In the genomic region with DNA sequence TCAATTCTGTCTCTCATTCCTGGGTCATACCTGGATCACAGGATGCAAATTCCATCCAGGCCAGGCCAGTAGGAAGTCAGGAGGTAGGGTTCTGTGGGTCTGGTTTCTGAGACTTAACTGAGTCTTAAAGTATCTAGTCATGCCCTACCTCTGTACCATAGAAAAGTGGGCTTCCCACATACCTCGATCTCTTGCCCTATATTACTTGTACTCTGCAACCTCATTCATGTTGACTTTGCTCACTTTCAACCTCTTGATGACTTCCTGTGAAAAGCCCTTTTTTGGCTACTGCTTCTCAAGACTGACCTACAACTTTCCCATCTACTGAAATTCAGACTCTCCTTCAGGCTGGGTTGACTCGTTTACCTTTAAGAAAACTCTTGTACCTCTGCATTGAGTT, we compare ENCODE assay signal across 24 cellular contexts.
DNase-seq lines count a peak whose midpoint lies in the region; ATAC-seq and TF ChIP-seq lines count a peak whose summit lies in the region.
"Had no signal": no experiment of that assay in that cellular context is flagged by ENCODE, and none has a peak within 500 bp of the region (broad histone marks: within the 10 kb centered on the region; RNA-seq: fewer than 3 reads in every experiment).

No MANE protein-coding gene starts in this region.

- no peaks in the 10 kb centered on the region for H3K36me3 ChIP-seq in endodermal cell (ENCODE audit: control insufficient read depth, insufficient read depth, low read length)
- no peaks in the 10 kb centered on the region for H3K36me3 ChIP-seq in neuronal stem cell (replicated peaks in 1 of 2; ENCODE audit: control insufficient read depth in 2 of 2, insufficient read depth in 2 of 2, low read length in 2 of 2)
- H3K36me3 ChIP-seq: BE2C had no signal

- H2BK15ac ChIP-seq in neuronal stem cell (ENCODE audit: low read length), result no peak overlapping the region

- no peak overlapping the region for H3K14ac ChIP-seq in neuronal stem cell (ENCODE audit: low read length)

- no peak overlapping the region for H3K4me2 ChIP-seq in neuronal stem cell (ENCODE audit: insufficient read depth, low read length, poor library complexity, severe bottlenecking)
- H3K4me2 ChIP-seq: BLaER1 had no signal

- H3K9me3 ChIP-seq in endodermal cell (ENCODE audit: control insufficient read depth, low read length) (no peaks in the 10 kb centered on the region), neuronal stem cell (replicated peaks in 1 of 2; ENCODE audit: control insufficient read depth in 2 of 2, insufficient read depth in 1 of 2, low read depth in 1 of 2, low read length in 2 of 2) (no peaks in the 10 kb centered on the region)
- H3K9me3 ChIP-seq: BE2C, BLaER1 had no signal

- H4K8ac ChIP-seq in neuronal stem cell (ENCODE audit: low read depth, low read length), result no peak overlapping the region

- H3K18ac ChIP-seq in neuronal stem cell (ENCODE audit: low read length), result no peak overlapping the region

- no peaks in the 10 kb centered on the region for H3K79me1 ChIP-seq in neuronal stem cell (ENCODE audit: low read depth, low read length)

- H2AFZ ChIP-seq in neuronal stem cell (ENCODE audit: low read length), result no peak overlapping the region

- H2BK5ac ChIP-seq in neuronal stem cell (ENCODE audit: low read length), result no peak overlapping the region

- no peak overlapping the region for H3K27ac Mint-ChIP-seq in activated T-helper 17 cell treated with anti-CD3 and anti-CD28 coated beads, Interleukin-2, amount 50 U/mL, for 72 hours
- H3K27ac Mint-ChIP-seq in endodermal cell, result peak overlapping the region; percentile 23
- H3K27ac Mint-ChIP-seq in stimulated activated effector memory CD8-positive, alpha-beta T cell treated with anti-CD3 and anti-CD28 coated beads, Interleukin-12 subunit alpha, Interleukin-12 subunit beta, amount 100 ng/mL, for 72 hours, result no peak overlapping the region
- H3K27ac Mint-ChIP-seq: CD14-positive monocyte; CD4-positive, alpha-beta memory T cell; CD4-positive, CD25-positive, alpha-beta regulatory T cell; CD8-positive, alpha-beta memory T cell had no signal

- no peaks in the 10 kb centered on the region for H3K4me1 Mint-ChIP-seq in activated T-helper 17 cell treated with anti-CD3 and anti-CD28 coated beads, Interleukin-2, amount 50 U/mL, for 72 hours
- H3K4me1 Mint-ChIP-seq in endodermal cell, result peaks cover 53% of the 10 kb centered on the region
- no peaks in the 10 kb centered on the region for H3K4me1 Mint-ChIP-seq in stimulated activated effector memory CD8-positive, alpha-beta T cell treated with anti-CD3 and anti-CD28 coated beads, Interleukin-12 subunit alpha, Interleukin-12 subunit beta, amount 100 ng/mL, for 72 hours
- H3K4me1 Mint-ChIP-seq: CD14-positive monocyte; CD4-positive, alpha-beta memory T cell; CD4-positive, CD25-positive, alpha-beta regulatory T cell; CD8-positive, alpha-beta memory T cell had no signal

- no peak overlapping the region for H3K4me3 Mint-ChIP-seq in activated T-helper 17 cell treated with anti-CD3 and anti-CD28 coated beads, Interleukin-2, amount 50 U/mL, for 72 hours
- no peak overlapping the region for H3K4me3 Mint-ChIP-seq in endodermal cell
- no peak overlapping the region for H3K4me3 Mint-ChIP-seq in stimulated activated effector memory CD8-positive, alpha-beta T cell treated with anti-CD3 and anti-CD28 coated beads, Interleukin-12 subunit alpha, Interleukin-12 subunit beta, amount 100 ng/mL, for 72 hours
- H3K4me3 Mint-ChIP-seq: CD14-positive monocyte; CD4-positive, alpha-beta memory T cell; CD4-positive, CD25-positive, alpha-beta regulatory T cell had no signal

- no peak overlapping the region for H4K91ac ChIP-seq in neuronal stem cell (ENCODE audit: low read depth, low read length, poor library complexity)

- no peak overlapping the region for H2AK5ac ChIP-seq in neuronal stem cell (ENCODE audit: low read depth, low read length)

- H3K27ac ChIP-seq in endodermal cell (ENCODE audit: low read depth, low read length) (no peak overlapping the region), neuronal stem cell (replicated peaks; ENCODE audit: low read length) (no peak overlapping the region)
- H3K27ac ChIP-seq: BLaER1 had no signal

- ATAC-seq in GM18868 (IDR thresholded peaks at IDR 0.05; ENCODE audit: unreplicated experiment), result peak; percentile 63
- peak; percentile 29 for ATAC-seq in activated T-helper 17 cell treated with anti-CD3 and anti-CD28 coated beads, Interleukin-2, amount 50 U/mL, for 72 hours (replicated peaks)
- ATAC-seq in stimulated activated effector memory CD8-positive, alpha-beta T cell treated with anti-CD3 and anti-CD28 coated beads, Interleukin-12 subunit alpha, Interleukin-12 subunit beta, amount 100 ng/mL, for 72 hours, result peak; percentile 56

- H3K4ac ChIP-seq in neuronal stem cell (ENCODE audit: low read length), result no peak overlapping the region

- no peak for TF ChIP-seq CTCF in endodermal cell (conservative IDR thresholded peaks at IDR 0.05)

- WGBS in endodermal cell (ENCODE audit: insufficient coverage in 1 of 2, insufficient read length in 1 of 2), 2 experiments, result 90 to 93% methylated on average over 2 of the region's 2 CpGs
- no CpG with 5 or more reads among the region's 2 CpGs for WGBS in neuronal stem cell (ENCODE audit: extremely low coverage in 2 of 2, insufficient read length in 2 of 2, insufficient replicate concordance in 1 of 2), 2 donors

- no peaks in the 10 kb centered on the region for H3K36me3 Mint-ChIP-seq in activated T-helper 17 cell treated with anti-CD3 and anti-CD28 coated beads, Interleukin-2, amount 50 U/mL, for 72 hours (ENCODE audit: low read depth)
- H3K36me3 Mint-ChIP-seq in endodermal cell (ENCODE audit: low read depth), result peaks cover 2% of the 10 kb centered on the region
- no peaks in the 10 kb centered on the region for H3K36me3 Mint-ChIP-seq in stimulated activated effector memory CD8-positive, alpha-beta T cell treated with anti-CD3 and anti-CD28 coated beads, Interleukin-12 subunit alpha, Interleukin-12 subunit beta, amount 100 ng/mL, for 72 hours
- H3K36me3 Mint-ChIP-seq: CD14-positive monocyte; CD4-positive, CD25-positive, alpha-beta regulatory T cell; CD8-positive, alpha-beta memory T cell had no signal

- H3K9ac ChIP-seq in endodermal cell (ENCODE audit: extremely low read depth, low read length, poor library complexity, severe bottlenecking) (no peak overlapping the region), neuronal stem cell (ENCODE audit: low read depth, low read length, poor library complexity) (no peak overlapping the region)
- H3K9ac ChIP-seq: BLaER1 had no signal

- H2BK120ac ChIP-seq in neuronal stem cell (ENCODE audit: low read depth, low read length), result no peak overlapping the region

- H3K23ac ChIP-seq in neuronal stem cell (ENCODE audit: low read depth, low read length, poor library complexity), result no peak overlapping the region

- DNase-seq in endodermal cell, result no peak
- DNase-seq in stimulated activated effector memory CD8-positive, alpha-beta T cell treated with anti-CD3 and anti-CD28 coated beads, Interleukin-12 subunit alpha, Interleukin-12 subunit beta, amount 100 ng/mL, for 72 hours (ENCODE audit: low spot score in 2 of 2), result no peak
- DNase-seq in neuronal stem cell (ENCODE audit: low spot score), result no peak
- no peak for DNase-seq in NCI-H2227 (lab: John Stamatoyannopoulos, UW; ENCODE audit: unreplicated experiment)
- DNase-seq in RPMI8226, result no peak
- DNase-seq: 8988T; ACHN; BE2C; C1 segment of cervical spinal cord; CD4-positive, alpha-beta memory T cell; CD4-positive, CD25-positive, alpha-beta regulatory T cell; CD8-positive, alpha-beta memory T cell; COR-L47; DMS 273 treated with DMSO at 0.1 percent for 48 hours; DMS153; DMS53; DMS79; DND-41; EL; GDM1 had no signal

- H3K4me3 ChIP-seq in endodermal cell (ENCODE audit: low read length) (no peak overlapping the region), neuronal stem cell (ENCODE audit: low read length in 2 of 2) (no peak overlapping the region)
- H3K4me3 ChIP-seq: BLaER1 had no signal

- no peaks in the 10 kb centered on the region for H3K27me3 Mint-ChIP-seq in activated T-helper 17 cell treated with anti-CD3 and anti-CD28 coated beads, Interleukin-2, amount 50 U/mL, for 72 hours
- no peaks in the 10 kb centered on the region for H3K27me3 Mint-ChIP-seq in endodermal cell (ENCODE audit: insufficient read depth)
- H3K27me3 Mint-ChIP-seq: CD4-positive, alpha-beta memory T cell; CD4-positive, CD25-positive, alpha-beta regulatory T cell had no signal

- H3K4me1 ChIP-seq in endodermal cell (ENCODE audit: control insufficient read depth, insufficient read depth, low read length), result peaks cover 26% of the 10 kb centered on the region
- H3K4me1 ChIP-seq in neuronal stem cell (ENCODE audit: control insufficient read depth in 2 of 2, insufficient read depth in 1 of 2, low read depth in 1 of 2, low read length in 2 of 2), result peaks cover 2 to 16% of the 10 kb centered on the region in 2 donors
- H3K4me1 ChIP-seq: BE2C had no signal

- no peaks in the 10 kb centered on the region for H3K27me3 ChIP-seq in endodermal cell (ENCODE audit: control insufficient read depth, insufficient read depth, low read length, poor library complexity, severe bottlenecking)
- no peaks in the 10 kb centered on the region for H3K27me3 ChIP-seq in neuronal stem cell (ENCODE audit: control insufficient read depth in 3 of 3, insufficient read depth in 3 of 3, low read depth in 1 of 3, low read length in 3 of 3)
- H3K27me3 ChIP-seq: BE2C, BLaER1 had no signal

- H3K9me3 Mint-ChIP-seq in activated T-helper 17 cell treated with anti-CD3 and anti-CD28 coated beads, Interleukin-2, amount 50 U/mL, for 72 hours, result no peaks in the 10 kb centered on the region
- no peaks in the 10 kb centered on the region for H3K9me3 Mint-ChIP-seq in endodermal cell
- H3K9me3 Mint-ChIP-seq in stimulated activated effector memory CD8-positive, alpha-beta T cell treated with anti-CD3 and anti-CD28 coated beads, Interleukin-12 subunit alpha, Interleukin-12 subunit beta, amount 100 ng/mL, for 72 hours, result no peaks in the 10 kb centered on the region

- no peak overlapping the region for H2BK12ac ChIP-seq in neuronal stem cell (ENCODE audit: low read length)
